ENCODE assay signal across 9 cellular contexts in the genomic region with DNA sequence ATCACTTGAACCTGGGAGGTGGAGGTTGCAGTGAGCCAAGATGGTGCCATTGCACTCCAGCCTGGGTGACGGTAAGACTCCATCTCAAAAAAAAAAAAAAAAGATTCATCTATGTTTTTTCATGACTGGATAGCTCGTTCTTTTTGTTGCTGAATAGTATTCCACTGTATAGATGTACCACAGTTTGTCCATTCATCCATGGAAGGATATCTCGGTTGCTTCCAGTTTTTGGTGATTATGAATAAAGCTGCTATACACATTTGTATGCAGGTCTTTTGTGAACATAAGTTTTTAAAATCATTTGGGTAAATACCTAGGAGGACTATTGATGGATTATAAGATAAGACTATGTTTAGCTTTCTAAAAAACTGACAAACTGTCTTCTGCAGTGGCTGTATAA.
"Had no signal": no experiment of that assay in that cellular context is flagged by ENCODE, and none has a peak within 500 bp of the region (broad histone marks: within the 10 kb centered on the region; RNA-seq: fewer than 3 reads in every experiment).

No MANE protein-coding gene starts in this region.

- H3K4me2 ChIP-seq: GM23338 had no signal

- H3K9ac ChIP-seq: GM23248 had no signal

- H3K4me1 ChIP-seq: HAP-1 had no signal

- DNase-seq: GM23248, GOT3, H7, H9, HCEC 1CT, HFFc6 had no signal

- H3K9me3 Mint-ChIP-seq: HFFc6 had no signal

- H2AFZ ChIP-seq: GM23248, GM23338 had no signal

- H3K4me1 Mint-ChIP-seq: GM23338, H9 had no signal

- H3K27ac ChIP-seq: GM23248 had no signal

- H3K27ac Mint-ChIP-seq: GM23338, H9, HFFc6 had no signal

- H3K4me3 Mint-ChIP-seq: GM23338, H9, HFFc6 had no signal

- H3K4me3 ChIP-seq: GM23248, GM23338, HAP-1 had no signal

- H3K36me3 ChIP-seq: HAP-1 had no signal

- H3K9me3 ChIP-seq: HAP-1 had no signal

- ATAC-seq: GM23338, HCT116 had no signal
